Comparison of ENCODE assay signal across 1 cellular context in genomic region chr11:18075444-18075843, GRCh38.
TF ChIP-seq lines count a peak whose summit lies in the region.

No MANE protein-coding gene starts in this region.

TF ChIP-seq in HepG2, 621 proteins besides CTCF, POLR2A, EP300 and RAD21:
- TF ChIP-seq CEBPB (IDR thresholded peaks at IDR 0.05; ENCODE audit: borderline replicate concordance, low read depth, low read length): peak; percentile 52; the same call in 1 of the 2 replicates
- no peak for TF ChIP-seq MTA1 (CRISPR knock-in tag; IDR thresholded peaks at IDR 0.05; ENCODE audit: borderline replicate concordance)
- TF ChIP-seq BRD4 (CRISPR knock-in tag; IDR thresholded peaks at IDR 0.05): no peak
- TF ChIP-seq GFI1 (CRISPR knock-in tag; IDR thresholded peaks at IDR 0.05; ENCODE audit: borderline replicate concordance): no peak
